ENCODE assay signal across 16 cellular contexts in the genomic region with DNA sequence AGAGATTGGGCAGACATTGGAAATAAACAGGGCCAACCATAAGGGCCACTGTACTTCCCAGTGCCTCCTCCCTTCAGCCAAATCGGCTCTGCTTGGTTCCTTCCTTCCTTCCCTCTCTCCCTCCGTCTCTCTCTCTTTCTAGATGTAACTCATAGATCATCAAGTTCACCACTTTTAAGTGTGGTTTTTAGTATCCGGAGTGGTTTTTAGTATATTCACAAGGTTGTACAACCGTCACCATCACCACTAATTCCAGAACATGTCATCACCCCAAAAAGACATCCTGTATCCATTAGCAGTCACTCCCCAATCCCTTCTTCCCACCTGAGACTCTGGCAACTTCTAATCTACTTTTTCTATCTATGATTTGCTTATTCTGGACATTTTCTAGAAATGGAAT.
"Had no signal": no experiment of that assay in that cellular context is flagged by ENCODE, and none has a peak within 500 bp of the region (broad histone marks: within the 10 kb centered on the region; RNA-seq: fewer than 3 reads in every experiment).

No MANE protein-coding gene starts in this region.

- DNase-seq: activated effector memory CD4-positive, alpha-beta T cell treated with Interleukin-2 at 50 U/mL for 16 hours; activated naive CD4-positive, alpha-beta T cell treated with anti-CD3 and anti-CD28 coated beads, Interleukin-2, amount 50 U/mL, for 16 hours; dermis blood vessel endothelial cell; effector memory CD4-positive, alpha-beta T cell; esophagus squamous epithelium; heart right ventricle; kidney glomerular epithelial cell; left ventricle myocardium inferior; mammary epithelial cell had no signal

- H3K9me3 ChIP-seq: ascending aorta, esophagus squamous epithelium, heart right ventricle, left ventricle myocardium inferior, prostate gland, right atrium auricular region, stomach, upper lobe of left lung had no signal

- ATAC-seq: heart right ventricle had no signal

- H3K4me3 Mint-ChIP-seq: activated T-cell treated with anti-CD3 and anti-CD28 coated beads, Interleukin-2, amount 50 U/mL, for 4 hours; neural progenitor cell had no signal

- H3K27ac Mint-ChIP-seq: neural progenitor cell had no signal

- H3K4me1 ChIP-seq: ascending aorta, prostate gland, right atrium auricular region had no signal

- H3K27ac ChIP-seq: ascending aorta, esophagus squamous epithelium, heart right ventricle, left ventricle myocardium inferior, neural progenitor cell, prostate gland, right atrium auricular region, stomach, upper lobe of left lung had no signal

- H3K9me3 Mint-ChIP-seq: activated T-cell treated with anti-CD3 and anti-CD28 coated beads, Interleukin-2, amount 50 U/mL, for 4 hours had no signal

- H3K4me3 ChIP-seq: ascending aorta, esophagus squamous epithelium, heart right ventricle, left ventricle myocardium inferior, neural progenitor cell, prostate gland, right atrium auricular region, stomach, upper lobe of left lung had no signal

- H3K27me3 ChIP-seq: ascending aorta, esophagus squamous epithelium, heart right ventricle, neural progenitor cell, right atrium auricular region, stomach, upper lobe of left lung had no signal

- H3K36me3 Mint-ChIP-seq: neural progenitor cell had no signal
